8 cellular contexts compared by ENCODE assay signal in the genomic region with DNA sequence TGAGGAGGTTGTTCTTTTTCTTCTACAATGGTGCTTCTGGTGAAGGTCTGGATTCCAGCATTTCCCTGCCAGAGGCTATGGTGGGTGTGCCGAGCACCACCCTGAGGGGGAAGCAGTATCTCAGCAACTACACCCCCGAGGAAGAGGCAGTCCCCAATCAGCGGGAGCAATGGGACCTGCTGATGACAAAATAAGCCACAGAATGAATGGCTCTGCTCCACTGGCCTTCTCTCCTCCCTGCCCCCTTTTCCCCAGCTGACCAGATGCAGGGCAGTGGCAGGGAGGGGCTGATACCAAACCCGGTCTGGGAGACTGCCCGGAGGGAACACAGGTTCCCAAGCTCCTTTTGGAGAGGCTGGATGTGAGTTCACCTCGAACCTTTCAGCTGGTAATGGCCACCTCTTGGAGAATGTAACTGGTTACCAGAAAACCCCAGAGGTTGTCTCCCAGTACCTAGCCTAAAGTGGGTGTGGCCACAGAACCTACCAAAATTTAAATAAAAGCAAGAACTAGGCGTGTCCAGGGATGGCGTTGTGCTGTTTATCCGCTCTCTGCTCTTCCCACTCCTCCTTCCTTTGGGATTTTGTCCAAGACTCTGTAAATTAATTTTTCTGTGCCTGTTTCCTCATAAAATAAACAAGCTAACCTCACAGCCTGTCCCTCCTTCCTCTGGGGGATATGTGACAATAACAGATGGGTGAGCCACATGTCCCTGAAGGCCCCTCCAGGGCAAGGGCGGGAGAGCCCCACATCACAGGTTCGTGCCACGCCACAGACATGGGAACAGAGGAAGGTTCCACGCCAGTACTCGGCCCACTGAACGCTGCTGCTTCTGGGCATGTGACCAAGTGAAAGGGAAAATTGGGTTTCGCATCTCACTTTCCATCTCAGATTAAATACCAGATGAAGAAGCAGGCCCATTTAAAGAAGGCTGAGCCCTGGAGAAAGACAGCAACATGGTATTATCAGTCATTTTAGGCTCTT. TPM values are rescaled to one million over a fixed set of nuclear protein-coding genes. Genes with fewer than 3 reads are reported as not detected.
A peak's percentile ranks its signal among the peaks of the same experiment; 100 is the strongest.
DNase-seq lines count a peak whose midpoint lies in the region; ATAC-seq and TF ChIP-seq lines count a peak whose summit lies in the region.

No MANE protein-coding gene starts in this region.

- peaks cover 0 to 89% of the 10 kb centered on the region in 2 donors for H3K4me1 ChIP-seq in right atrium auricular region

- H3K27me3 ChIP-seq in right atrium auricular region = no peaks in the 10 kb centered on the region

- no peaks in the 10 kb centered on the region for H3K36me3 ChIP-seq in right atrium auricular region

- H3K36me3 Mint-ChIP-seq in activated naive CD4-positive, alpha-beta T cell treated with anti-CD3 and anti-CD28 coated beads, Interleukin-2, amount 10 ng/mL, durations not matched to agents 7 days and 5 days = peaks cover 15% of the 10 kb centered on the region

- H3K4me3 Mint-ChIP-seq in activated naive CD4-positive, alpha-beta T cell treated with anti-CD3 and anti-CD28 coated beads, Interleukin-2, amount 10 ng/mL, durations not matched to agents 7 days and 5 days = no peak overlapping the region

- no peak overlapping the region for H3K4me3 ChIP-seq in right atrium auricular region

- no peaks in the 10 kb centered on the region for H3K9me3 Mint-ChIP-seq in activated naive CD4-positive, alpha-beta T cell treated with anti-CD3 and anti-CD28 coated beads, Interleukin-2, amount 10 ng/mL, durations not matched to agents 7 days and 5 days

- ATAC-seq in GM18499 (IDR thresholded peaks at IDR 0.05; ENCODE audit: insufficient read depth, unreplicated experiment) (peak; percentile 56), GM21723 (IDR thresholded peaks at IDR 0.05; ENCODE audit: unreplicated experiment) (peak; percentile 76)

- no peak overlapping the region for H3K27ac Mint-ChIP-seq in activated naive CD4-positive, alpha-beta T cell treated with anti-CD3 and anti-CD28 coated beads, Interleukin-2, amount 10 ng/mL, durations not matched to agents 7 days and 5 days

- peak; percentile 34 for DNase-seq in NCI-H460 (ENCODE audit: extremely low read depth, low read depth)
- no peak for DNase-seq in right atrium auricular region (ENCODE audit: low spot score)
- no peak for DNase-seq in NCI-H446 treated with DMSO at 0.1 percent for 48 hours (lab: John Stamatoyannopoulos, UW)
- no peak for DNase-seq in ecto neural progenitor cell (ENCODE audit: low spot score)
- no peak for DNase-seq in NCI-H1048 (lab: John Stamatoyannopoulos, UW)
- DNase-seq in activated naive CD4-positive, alpha-beta T cell treated with anti-CD3 and anti-CD28 coated beads, Interleukin-2, amount 10 ng/mL, durations not matched to agents 7 days and 5 days = no peak

- H3K9me3 ChIP-seq in right atrium auricular region = no peaks in the 10 kb centered on the region

- CTCF ChIA-PET in activated naive CD4-positive, alpha-beta T cell treated with anti-CD3 and anti-CD28 coated beads, Interleukin-2, amount 10 ng/mL, durations not matched to agents 7 days and 5 days (lab: Charles Lee) = interaction anchor here (1.0 kb wide), 1 partner anchor 10 kb away, joined by 3 read pairs; no protein-coding TSS in a partner anchor

- no peaks in the 10 kb centered on the region for H3K27me3 Mint-ChIP-seq in activated naive CD4-positive, alpha-beta T cell treated with anti-CD3 and anti-CD28 coated beads, Interleukin-2, amount 10 ng/mL, durations not matched to agents 7 days and 5 days

- no peak for TF ChIP-seq CTCF in right atrium auricular region (IDR thresholded peaks at IDR 0.05)

- peaks cover 58% of the 10 kb centered on the region for H3K4me1 Mint-ChIP-seq in activated naive CD4-positive, alpha-beta T cell treated with anti-CD3 and anti-CD28 coated beads, Interleukin-2, amount 10 ng/mL, durations not matched to agents 7 days and 5 days

- H3K27ac ChIP-seq in right atrium auricular region = peak overlapping the region; percentile 72 to 77

RNA-seq across cellular contexts. Expression of a gene that starts 35.1 kb away (rescaled TPM):
- total RNA-seq in NCI-H460 (2014; rRNA removed; shearing (Covaris generic)) = 0.06 and 0.10 TPM in 2 replicates
- 0.57 and 0.98 TPM in 2 replicates for polyA plus RNA-seq in NCI-H460 (2014; cell fraction: nucleus; rRNA removed)
- total RNA-seq in right atrium auricular region = 1 to 10 TPM in 1 of 2 donors, under 1 TPM in 1; 0.63 to 1.3 TPM

RNA-seq across cellular contexts. Expression of a gene that starts 43.4 kb away (rescaled TPM):
- total RNA-seq in NCI-H460 (2014; rRNA removed; shearing (Covaris generic)) = 6.7 and 7.4 TPM in 2 replicates
- polyA plus RNA-seq in NCI-H460 (2014; cell fraction: nucleus; rRNA removed) = 6.4 and 7.4 TPM in 2 replicates
- 10 to 100 TPM; 22.2 to 26.3 TPM for total RNA-seq in right atrium auricular region
